12 cellular contexts compared by ENCODE assay signal in the genomic region with DNA sequence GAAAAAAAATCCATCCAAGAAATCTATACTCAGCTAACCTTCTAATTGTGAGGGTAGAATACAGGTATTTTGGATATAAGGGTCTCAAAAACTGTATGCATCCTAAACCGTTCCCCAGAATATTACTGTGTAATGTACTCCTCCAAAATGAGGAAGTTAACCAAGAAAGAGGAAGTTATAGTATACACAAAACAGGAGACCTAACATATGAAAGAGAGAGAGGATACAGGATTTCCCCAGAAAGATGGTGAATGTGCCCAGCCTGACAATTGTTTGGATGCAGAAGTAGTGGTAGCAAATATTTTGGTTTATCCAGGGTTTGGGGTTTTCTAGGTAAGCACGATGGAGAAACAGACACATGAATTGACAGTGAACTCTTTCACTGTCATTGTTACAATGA. TPM values are rescaled to one million over a fixed set of nuclear protein-coding genes. Genes with fewer than 3 reads are reported as not detected.
DNase-seq lines count a peak whose midpoint lies in the region; ATAC-seq and TF ChIP-seq lines count a peak whose summit lies in the region.
"Had no signal": no experiment of that assay in that cellular context is flagged by ENCODE, and none has a peak within 500 bp of the region (broad histone marks: within the 10 kb centered on the region; RNA-seq: fewer than 3 reads in every experiment).

No MANE protein-coding gene starts in this region.

- H3K27ac ChIP-seq in tibial nerve = no peak overlapping the region
- H3K27ac ChIP-seq: psoas muscle had no signal

- ATAC-seq in GM18870 (IDR thresholded peaks at IDR 0.05; ENCODE audit: unreplicated experiment) (peak; percentile 100), GM21786 (IDR thresholded peaks at IDR 0.05; ENCODE audit: unreplicated experiment) (peak; percentile 98), HG03439 (IDR thresholded peaks at IDR 0.05; ENCODE audit: unreplicated experiment) (peak; percentile 81), activated B cell treated with CpG ODN at 0.5 μM for 24 hours (ENCODE audit: low read depth) (peak; percentile 93)
- ATAC-seq: psoas muscle had no signal

- H3K36me3 ChIP-seq in tibial nerve = no peaks in the 10 kb centered on the region

- in situ Hi-C loops in ACHN (cut with HindIII; ENCODE audit: low pct_ligation_motif_present, low pct_unique_long_range_greater_than_20kb, low sequenced_read_pairs) = no loop called here

- TF ChIP-seq POLR2A in tibial nerve (IDR thresholded peaks at IDR 0.05) = no peak

- H3K4me3 ChIP-seq in tibial nerve = no peak overlapping the region
- H3K4me3 ChIP-seq: psoas muscle had no signal

- WGBS in tibial nerve, 2 donors = 70 to 79% methylated on average over 2 of the region's 2 CpGs

- H3K27ac Mint-ChIP-seq in activated B cell treated with CpG ODN at 0.5 μM for 24 hours = peak overlapping the region; percentile 9

- no peaks in the 10 kb centered on the region for H3K27me3 ChIP-seq in tibial nerve

- no peaks in the 10 kb centered on the region for H3K9me3 Mint-ChIP-seq in activated B cell treated with CpG ODN at 0.5 μM for 24 hours

- no peaks in the 10 kb centered on the region for H3K27me3 Mint-ChIP-seq in activated B cell treated with CpG ODN at 0.5 μM for 24 hours

- H3K4me1 Mint-ChIP-seq in activated B cell treated with CpG ODN at 0.5 μM for 24 hours = peaks cover 15% of the 10 kb centered on the region

- POLR2A ChIA-PET in activated B cell treated with CpG ODN at 0.5 μM for 24 hours (lab: Charles Lee) = no interaction called here

- no peaks in the 10 kb centered on the region for H3K4me1 ChIP-seq in tibial nerve
- H3K4me1 ChIP-seq: psoas muscle had no signal

- DNase-seq in activated B cell treated with CpG ODN at 0.5 μM for 24 hours (no peak), HuH-7.5 (ENCODE audit: low spot score) (no peak), tibial nerve (ENCODE audit: low spot score in 2 of 2) (no peak), NCI-H1092 (lab: John Stamatoyannopoulos, UW) (no peak), ACHN (no peak)
- DNase-seq: activated naive CD4-positive, alpha-beta T cell treated with anti-CD3 and anti-CD28 coated beads, Interleukin-2, amount 50 U/mL, for 16 hours; DMS79; psoas muscle; stimulated activated CD8-positive, alpha-beta memory T cell treated with anti-CD3 and anti-CD28 coated beads, Interleukin-4, amount 100 ng/mL, for 48 hours had no signal

- H3K9me3 ChIP-seq in tibial nerve = no peaks in the 10 kb centered on the region
- H3K9me3 ChIP-seq: psoas muscle had no signal

- peaks cover 17% of the 10 kb centered on the region for H3K36me3 Mint-ChIP-seq in activated B cell treated with CpG ODN at 0.5 μM for 24 hours (ENCODE audit: low read depth)

- TF ChIP-seq CTCF in activated B cell treated with CpG ODN at 0.5 μM for 24 hours (IDR thresholded peaks at IDR 0.05) = no peak
- no peak for TF ChIP-seq CTCF in tibial nerve (IDR thresholded peaks at IDR 0.05)

- CTCF ChIA-PET in activated B cell treated with CpG ODN at 0.5 μM for 24 hours (lab: Charles Lee) = interaction anchor here (1.8 kb wide), 1 partner anchor 131 kb away, joined by 7 read pairs; no protein-coding TSS in a partner anchor

- H3K4me3 Mint-ChIP-seq in activated B cell treated with CpG ODN at 0.5 μM for 24 hours = no peak overlapping the region

- no peak for TF ChIP-seq EP300 in tibial nerve (IDR thresholded peaks at IDR 0.05)

- intact Hi-C loops in activated B cell treated with CpG ODN at 0.5 μM for 24 hours (cut with micrococcal nuclease) = loop anchor here (2.0 to 5.0 kb wide), 3 partner anchors 51 to 129 kb away; a partner anchor contains a TSS

RNA-seq across cellular contexts. Expression of a gene that starts 50.6 kb away (rescaled TPM):
- total RNA-seq in activated B cell treated with CpG ODN at 0.5 μM for 24 hours = 13.2 and 14.4 TPM in 2 replicates
- 1 to 10 TPM; 1.0 to 7.9 (median 2.6) TPM for total RNA-seq in tibial nerve
